ENCODE assay signal across 31 cellular contexts in genomic region chr12:490260-490659, GRCh38. TPM values are rescaled to one million over a fixed set of nuclear protein-coding genes. Genes with fewer than 3 reads are reported as not detected.
"Had no signal": no experiment of that assay in that cellular context is flagged by ENCODE, and none has a peak within 500 bp of the region (broad histone marks: within the 10 kb centered on the region; RNA-seq: fewer than 3 reads in every experiment).

No MANE protein-coding gene starts in this region.

- ATAC-seq: activated CD4-positive, CD25-positive, alpha-beta regulatory T cell treated with anti-CD3 and anti-CD28 coated beads, Interleukin-2, amount 50 U/mL, for 24 hours; activated CD8-positive, alpha-beta T cell treated with anti-CD3 and anti-CD28 coated beads for 36 hours; activated T-cell treated with anti-CD3 and anti-CD28 coated beads, Interleukin-2, amount 50 U/mL, for 4 hours; activated T-helper 17 cell treated with anti-CD3 and anti-CD28 coated beads, Interleukin-2, amount 50 U/mL, for 72 hours; gastroesophageal sphincter; T-cell had no signal

- H3K4me1 ChIP-seq: esophagus squamous epithelium, gastroesophageal sphincter had no signal

- H3K36me3 ChIP-seq: brain microvascular endothelial cell, esophagus squamous epithelium, gastroesophageal sphincter, WERI-Rb-1 had no signal

- H3K4me3 ChIP-seq: coronary artery, dorsolateral prefrontal cortex, esophagus squamous epithelium, gastroesophageal sphincter had no signal

- H3K27me3 ChIP-seq: dorsolateral prefrontal cortex, esophagus squamous epithelium, gastroesophageal sphincter had no signal

- H3K27ac ChIP-seq: brain microvascular endothelial cell, coronary artery, dorsolateral prefrontal cortex, epithelial cell of prostate, esophagus squamous epithelium, gastroesophageal sphincter, WERI-Rb-1 had no signal

- DNase-seq: activated B cell treated with CpG ODN at 0.5 μM for 24 hours; activated CD4-positive, alpha-beta T cell treated with anti-CD3 and anti-CD28 coated beads for 48 hours; activated CD4-positive, alpha-beta T cell treated with anti-CD3 and anti-CD28 coated beads, Interleukin-2, amount 50 U/mL, for 1 hour; activated CD4-positive, alpha-beta T cell treated with anti-CD3 and anti-CD28 coated beads, Interleukin-2, amount 50 U/mL, for 48 hours; activated CD8-positive, alpha-beta memory T cell treated with anti-CD3 and anti-CD28 coated beads for 24 hours; activated CD8-positive, alpha-beta T cell treated with anti-CD3 and anti-CD28 coated beads for 36 hours; activated effector memory CD4-positive, alpha-beta T cell treated with Interleukin-2 at 50 U/mL for 16 hours; activated gamma-delta T cell treated with Interleukin-2 at 50 U/mL for 16 hours; activated naive CD4-positive, alpha-beta T cell treated with anti-CD3 and anti-CD28 coated beads, Interleukin-2, amount 50 U/mL, for 16 hours; activated naive CD4-positive, alpha-beta T cell treated with Interleukin-2 at 50 U/mL for 16 hours; activated T-cell treated with anti-CD3 and anti-CD28 coated beads, Interleukin-2, amount 50 U/mL, for 4 hours; amniotic stem cell; anterior cingulate cortex; brain microvascular endothelial cell; dorsolateral prefrontal cortex; effector memory CD4-positive, alpha-beta T cell; esophagus squamous epithelium; foreskin melanocyte; T-cell; T-helper 9 cell; WERI-Rb-1 had no signal

- H3K27ac Mint-ChIP-seq: activated B cell treated with CpG ODN at 0.5 μM for 24 hours; activated CD8-positive, alpha-beta T cell treated with anti-CD3 and anti-CD28 coated beads for 36 hours; activated naive CD8-positive, alpha-beta T cell; activated T-helper 17 cell treated with anti-CD3 and anti-CD28 coated beads, Interleukin-2, amount 50 U/mL, for 72 hours; dendritic cell treated with granulocyte-macrophage colony-stimulating factor and Interleukin-4, amounts not matched to agents 40 ng/mL and 50 ng/mL, for 4 days; T-cell; T-helper 1 cell treated with Interleukin-12 subunit alpha and Interleukin-12 subunit beta and Interleukin-4 antibody, amounts not matched to agents 30 μg/mL and 1 μg/mL, for 36 hours had no signal

- H3K4me3 Mint-ChIP-seq: activated B cell treated with CpG ODN at 0.5 μM for 24 hours; activated CD8-positive, alpha-beta T cell treated with anti-CD3 and anti-CD28 coated beads for 36 hours; activated naive CD8-positive, alpha-beta T cell; activated T-cell treated with anti-CD3 and anti-CD28 coated beads, Interleukin-2, amount 50 U/mL, for 4 hours; activated T-helper 17 cell treated with anti-CD3 and anti-CD28 coated beads, Interleukin-2, amount 50 U/mL, for 72 hours; central memory CD8-positive, alpha-beta T cell; dendritic cell treated with granulocyte-macrophage colony-stimulating factor and Interleukin-4, amounts not matched to agents 40 ng/mL and 50 ng/mL, for 4 days; T-cell; T-helper 1 cell treated with Interleukin-12 subunit alpha and Interleukin-12 subunit beta and Interleukin-4 antibody, amounts not matched to agents 30 μg/mL and 1 μg/mL, for 36 hours had no signal

- H3K4me1 Mint-ChIP-seq: activated B cell treated with CpG ODN at 0.5 μM for 24 hours; activated T-helper 17 cell treated with anti-CD3 and anti-CD28 coated beads, Interleukin-2, amount 50 U/mL, for 72 hours; T-cell had no signal

- H3K9me3 Mint-ChIP-seq: central memory CD8-positive, alpha-beta T cell; dendritic cell treated with granulocyte-macrophage colony-stimulating factor and Interleukin-4, amounts not matched to agents 40 ng/mL and 50 ng/mL, for 4 days had no signal

RNA-seq across cellular contexts. Expression of gene B4GALNT3, which starts 30.5 kb away (rescaled TPM):
- total RNA-seq: activated B cell treated with CpG ODN at 0.5 μM for 24 hours, fibroblast of lung had no signal
- polyA plus RNA-seq: fibroblast of lung had no signal
